Comparison of ENCODE assay signal across 16 cellular contexts in the genomic region with DNA sequence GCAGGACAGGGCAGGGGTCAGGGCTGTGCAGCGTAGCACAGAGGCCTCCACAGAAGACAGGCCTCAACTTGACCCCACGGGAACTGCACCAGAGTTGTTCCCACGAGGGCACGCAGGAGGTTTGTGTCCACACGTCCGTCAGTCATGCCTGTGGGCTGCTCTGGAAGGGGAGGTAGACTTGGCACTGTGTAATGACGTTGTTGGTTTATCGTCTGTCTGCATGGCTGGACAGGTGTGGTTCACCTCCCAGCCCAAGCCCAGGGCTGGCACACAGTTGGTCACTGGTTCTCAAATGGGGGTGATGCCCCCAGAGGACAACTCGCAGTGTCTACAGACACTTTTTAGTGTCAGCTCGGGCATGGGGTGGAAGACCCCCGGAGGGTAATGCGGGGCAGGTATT. TPM values are rescaled to one million over a fixed set of nuclear protein-coding genes. Genes with fewer than 3 reads are reported as not detected.
DNase-seq lines count a peak whose midpoint lies in the region; ATAC-seq, FAIRE-seq and TF ChIP-seq lines count a peak whose summit lies in the region.
"Had no signal": no experiment of that assay in that cellular context is flagged by ENCODE, and none has a peak within 500 bp of the region (broad histone marks: within the 10 kb centered on the region; RNA-seq: fewer than 3 reads in every experiment).

No MANE protein-coding gene starts in this region.

- H2BK12ac ChIP-seq in H9 (ENCODE audit: insufficient read length, low read depth, low read length), result no peak overlapping the region
- H2BK12ac ChIP-seq in neuronal stem cell (ENCODE audit: low read length), result no peak overlapping the region

- H3K14ac ChIP-seq in H9 (ENCODE audit: insufficient read depth, low read length) (no peak overlapping the region), neuronal stem cell (ENCODE audit: low read length) (peak overlapping the region; percentile 47)

- H2AK5ac ChIP-seq in H9 (ENCODE audit: insufficient read length, low read length) (no peak overlapping the region), neuronal stem cell (ENCODE audit: low read depth, low read length) (peak overlapping the region; percentile 79)

- no peaks in the 10 kb centered on the region for H3K27me3 ChIP-seq in BLaER1
- no peaks in the 10 kb centered on the region for H3K27me3 ChIP-seq in H9 (ENCODE audit: insufficient read depth, low read length)
- no peaks in the 10 kb centered on the region for H3K27me3 ChIP-seq in astrocyte (ENCODE audit: insufficient read depth, low read length)
- H3K27me3 ChIP-seq in neuronal stem cell (ENCODE audit: control insufficient read depth in 3 of 3, insufficient read depth in 3 of 3, low read depth in 1 of 3, low read length in 3 of 3), result no peaks in the 10 kb centered on the region
- H3K27me3 ChIP-seq in MM.1S (replicated peaks; ENCODE audit: insufficient read depth, low read length), result no peaks in the 10 kb centered on the region

- H3K27ac Mint-ChIP-seq in H9 (peak overlapping the region in 2 of 3 experiments; percentile 40 to 82; a peak in 4 of 7 replicates), astrocyte (ENCODE audit: unreplicated experiment) (no peak overlapping the region)

- H3K56ac ChIP-seq in H9 (ENCODE audit: insufficient read length, low read depth, low read length), result no peak overlapping the region

- no peaks in the 10 kb centered on the region for H3F3A ChIP-seq in MM.1S (ENCODE audit: insufficient read depth, low read length)

- H3K4me1 ChIP-seq in BLaER1, result peaks cover 50% of the 10 kb centered on the region
- H3K4me1 ChIP-seq in H9 (ENCODE audit: insufficient read depth, low read length), result peaks cover 13% of the 10 kb centered on the region; the same call in 1 of the 2 replicates
- peaks cover 51% of the 10 kb centered on the region for H3K4me1 ChIP-seq in astrocyte (ENCODE audit: insufficient read depth, low read length)
- H3K4me1 ChIP-seq in neuronal stem cell (ENCODE audit: control insufficient read depth in 2 of 2, insufficient read depth in 1 of 2, low read depth in 1 of 2, low read length in 2 of 2), result peaks cover 50 to 65% of the 10 kb centered on the region in 2 donors
- no peaks in the 10 kb centered on the region for H3K4me1 ChIP-seq in MM.1S (ENCODE audit: low read length)

- H3K23me2 ChIP-seq in H9 (ENCODE audit: insufficient read length, low read depth, low read length, poor library complexity, severe bottlenecking), result no peaks in the 10 kb centered on the region

- no peak overlapping the region for H3K4ac ChIP-seq in H9 (ENCODE audit: low read depth, low read length)
- no peak overlapping the region for H3K4ac ChIP-seq in neuronal stem cell (ENCODE audit: low read length)

- H2BK5ac ChIP-seq in H9 (ENCODE audit: insufficient read length, low read length) (no peak overlapping the region), neuronal stem cell (ENCODE audit: low read length) (no peak overlapping the region)

- H3K4me3 ChIP-seq in BLaER1, result no peak overlapping the region
- no peak overlapping the region for H3K4me3 ChIP-seq in astrocyte (ENCODE audit: insufficient read depth, low read depth, low read length)
- H3K4me3 ChIP-seq in neuronal stem cell (ENCODE audit: low read length in 2 of 2), result no peak overlapping the region
- H3K4me3 ChIP-seq in MM.1S (ENCODE audit: low read length), result no peak overlapping the region

- peak overlapping the region; percentile 45; the same call in 1 of the 2 replicates for H3K27ac ChIP-seq in BLaER1
- H3K27ac ChIP-seq in H9 (ENCODE audit: insufficient read length, low read depth, low read length), result no peak overlapping the region
- no peak overlapping the region for H3K27ac ChIP-seq in astrocyte (ENCODE audit: low read depth, low read length)
- H3K27ac ChIP-seq in neuronal stem cell (replicated peaks; ENCODE audit: low read length), result no peak overlapping the region
- no peak overlapping the region for H3K27ac ChIP-seq in MM.1S (ENCODE audit: low read length)
- no peak overlapping the region for H3K27ac ChIP-seq in substantia nigra (ENCODE audit: low read depth, low read length, poor library complexity, severe bottlenecking)

- peaks cover 90% of the 10 kb centered on the region for H4K20me1 ChIP-seq in BLaER1
- H4K20me1 ChIP-seq in H9 (ENCODE audit: control insufficient read depth, insufficient read depth, insufficient read length), result no peaks in the 10 kb centered on the region
- H4K20me1 ChIP-seq in astrocyte (ENCODE audit: insufficient read depth, low read length), result no peaks in the 10 kb centered on the region
- no peaks in the 10 kb centered on the region for H4K20me1 ChIP-seq in MM.1S (ENCODE audit: insufficient read depth, low read length)

- WGBS in H9 (ENCODE audit: extremely low coverage, insufficient read length, low lambda C conversion rate), result no CpG with 5 or more reads among the region's 12 CpGs
- WGBS in neuronal stem cell (ENCODE audit: extremely low coverage in 2 of 2, insufficient read length in 2 of 2, insufficient replicate concordance in 1 of 2), 2 donors, result no CpG with 5 or more reads among the region's 12 CpGs

- H3K79me1 ChIP-seq in H9 (ENCODE audit: insufficient read depth, low read depth, low read length, poor library complexity, severe bottlenecking) (no peaks in the 10 kb centered on the region), neuronal stem cell (ENCODE audit: low read depth, low read length) (peaks cover 13% of the 10 kb centered on the region)

- H2AFZ ChIP-seq in H9 (ENCODE audit: low read length) (no peak overlapping the region), astrocyte (ENCODE audit: low read depth, low read length) (no peak overlapping the region), neuronal stem cell (ENCODE audit: low read length) (no peak overlapping the region), MM.1S (ENCODE audit: low read length) (no peak overlapping the region)

- DNase-seq in H9, result no peak
- no peak for DNase-seq in astrocyte (ENCODE audit: low read depth)
- DNase-seq in neuronal stem cell (ENCODE audit: low spot score), result no peak
- DNase-seq in MM.1S, result no peak
- DNase-seq in substantia nigra (lab: John Stamatoyannopoulos, UW), result no peak
- DNase-seq: ACHN, DND-41, HCEC 1CT, KG1, MV-4-11, NCI-H1694 treated with DMSO at 0.1 percent for 48 hours, NCI-H774, OCI-M1 had no signal

- H3K27me3 Mint-ChIP-seq in H9 (ENCODE audit: low read depth) (peaks cover 2% of the 10 kb centered on the region), astrocyte (ENCODE audit: low read depth, unreplicated experiment) (no peaks in the 10 kb centered on the region)

- no peak overlapping the region for H3K9ac ChIP-seq in BLaER1
- no peak overlapping the region for H3K9ac ChIP-seq in H9 (ENCODE audit: extremely low read depth, insufficient read length, low read length)
- no peak overlapping the region for H3K9ac ChIP-seq in astrocyte (ENCODE audit: low read length)
- peak overlapping the region; percentile 35 for H3K9ac ChIP-seq in neuronal stem cell (ENCODE audit: low read depth, low read length, poor library complexity)
- H3K9ac ChIP-seq in MM.1S (ENCODE audit: low read length), result no peak overlapping the region

- peak overlapping the region; percentile 36 for H3K4me2 ChIP-seq in BLaER1
- no peak overlapping the region for H3K4me2 ChIP-seq in H9 (ENCODE audit: insufficient read depth, insufficient read length, low read length)
- no peak overlapping the region for H3K4me2 ChIP-seq in astrocyte (ENCODE audit: low read length)
- no peak overlapping the region for H3K4me2 ChIP-seq in neuronal stem cell (ENCODE audit: insufficient read depth, low read length, poor library complexity, severe bottlenecking)
- H3K4me2 ChIP-seq in MM.1S (ENCODE audit: low read depth, low read length), result no peak overlapping the region

- H3K18ac ChIP-seq in H9 (ENCODE audit: insufficient read length, low read depth, low read length), result no peak overlapping the region
- peak overlapping the region; percentile 31 for H3K18ac ChIP-seq in neuronal stem cell (ENCODE audit: low read length)

- H3K9me3 Mint-ChIP-seq in H9, result no peaks in the 10 kb centered on the region
- no peaks in the 10 kb centered on the region for H3K9me3 Mint-ChIP-seq in astrocyte (ENCODE audit: unreplicated experiment)

- H2BK20ac ChIP-seq in H9 (ENCODE audit: low read depth, low read length, poor library complexity, severe bottlenecking), result no peak overlapping the region

- H2BK15ac ChIP-seq in H9 (ENCODE audit: low read depth, low read length) (no peak overlapping the region), neuronal stem cell (ENCODE audit: low read length) (peak overlapping the region; percentile 93)

- H3K36me3 ChIP-seq in BLaER1 (0 out of 2 replicates have a peak, but pooled peaks cover 1% of the 10 kb centered on the region), astrocyte (ENCODE audit: insufficient read depth, low read length) (no peaks in the 10 kb centered on the region), neuronal stem cell (replicated peaks in 1 of 2; ENCODE audit: control insufficient read depth in 2 of 2, insufficient read depth in 2 of 2, low read length in 2 of 2) (peaks cover 0 to 2% of the 10 kb centered on the region in 2 donors), MM.1S (replicated peaks; ENCODE audit: insufficient read depth, low read length) (no peaks in the 10 kb centered on the region)

- H3K9me3 ChIP-seq in BLaER1 (no peaks in the 10 kb centered on the region), H9 (ENCODE audit: control insufficient read depth, low read depth, low read length) (no peaks in the 10 kb centered on the region), astrocyte (ENCODE audit: insufficient read depth, low read depth, low read length) (no peaks in the 10 kb centered on the region), neuronal stem cell (replicated peaks in 1 of 2; ENCODE audit: control insufficient read depth in 2 of 2, insufficient read depth in 1 of 2, low read depth in 1 of 2, low read length in 2 of 2) (no peaks in the 10 kb centered on the region), MM.1S (replicated peaks; ENCODE audit: insufficient read depth, low read length) (no peaks in the 10 kb centered on the region)

- H3K4me3 Mint-ChIP-seq in H9, result no peak overlapping the region
- H3K4me3 Mint-ChIP-seq in astrocyte (ENCODE audit: unreplicated experiment), result peak overlapping the region; percentile 34

- ATAC-seq in HG03280 (IDR thresholded peaks at IDR 0.05; ENCODE audit: unreplicated experiment), result no peak
- ATAC-seq: HepG2 had no signal

- H4K5ac ChIP-seq in H9 (ENCODE audit: insufficient read length, low read depth, low read length), result no peak overlapping the region

- H3K9me2 ChIP-seq in MM.1S (replicated peaks; ENCODE audit: insufficient read depth, low read length), result no peaks in the 10 kb centered on the region

- H2BK120ac ChIP-seq in H9 (ENCODE audit: low read depth, low read length, poor library complexity, severe bottlenecking), result no peak overlapping the region
- H2BK120ac ChIP-seq in neuronal stem cell (ENCODE audit: low read depth, low read length), result no peak overlapping the region

- H4K8ac ChIP-seq in H9 (replicated peaks; ENCODE audit: insufficient read length, low read depth, low read length) (no peak overlapping the region), neuronal stem cell (ENCODE audit: low read depth, low read length) (peak overlapping the region; percentile 25)

- no peak for FAIRE-seq in astrocyte (lab: Jason Lieb, UNC)
- FAIRE-seq: HepG2 had no signal

- H3T11ph ChIP-seq in H9 (ENCODE audit: low read length), result no peak overlapping the region

- H3K79me2 ChIP-seq in H9 (ENCODE audit: insufficient read depth, low read length) (no peaks in the 10 kb centered on the region), astrocyte (ENCODE audit: insufficient read depth, low read length) (peaks cover 19% of the 10 kb centered on the region), MM.1S (ENCODE audit: low read length) (no peaks in the 10 kb centered on the region)

- H3K4me1 Mint-ChIP-seq in H9 (peaks cover 68 to 83% of the 10 kb centered on the region in 2 experiments), astrocyte (ENCODE audit: low read depth, unreplicated experiment) (peaks cover 20% of the 10 kb centered on the region)

- H3K23ac ChIP-seq in H9 (ENCODE audit: insufficient read length, low read depth, low read length) (no peak overlapping the region), neuronal stem cell (ENCODE audit: low read depth, low read length, poor library complexity) (peak overlapping the region; percentile 11)

- H3K36me3 Mint-ChIP-seq in H9 (ENCODE audit: insufficient read depth in 1 of 3, low read depth in 3 of 3) (peaks cover 0 to 7% (median 0%) of the 10 kb centered on the region in 3 experiments; a peak in 1 of 7 replicates), astrocyte (ENCODE audit: low read depth, unreplicated experiment) (no peaks in the 10 kb centered on the region)

- TF ChIP-seq CTCF in H9 (conservative IDR thresholded peaks at IDR 0.05) (no peak), astrocyte (IDR thresholded peaks at IDR 0.05; ENCODE audit: insufficient read depth, low read depth, low read length) (no peak), MM.1S (IDR thresholded peaks at IDR 0.05; ENCODE audit: low read length) (no peak)

- H4K91ac ChIP-seq in H9 (ENCODE audit: insufficient read length, low read depth, low read length) (no peak overlapping the region), neuronal stem cell (ENCODE audit: low read depth, low read length, poor library complexity) (no peak overlapping the region)

RNA-seq across cellular contexts. Expression of gene CCNK, which starts 45.8 kb away (rescaled TPM):
- total RNA-seq in H9 (2021), result 76.9 and 80.1 TPM in 2 replicates
- total RNA-seq in astrocyte, result 110 and 121 TPM in 2 replicates
- 65.7 TPM for polyA plus RNA-seq in neuronal stem cell (2013, experiment 1 of 2)
- 63.4 TPM for polyA plus RNA-seq in neuronal stem cell (2013, experiment 2 of 2)

RNA-seq across cellular contexts. Expression of gene SETD3, which starts 46.4 kb away (rescaled TPM):
- total RNA-seq in H9 (2021) (53.7 and 56.7 TPM in 2 replicates), astrocyte (62.8 and 65.8 TPM in 2 replicates)
- 31.6 TPM for polyA plus RNA-seq in neuronal stem cell (2013, experiment 1 of 2)
- 33.6 TPM for polyA plus RNA-seq in neuronal stem cell (2013, experiment 2 of 2)
